21 cellular contexts compared by ENCODE assay signal in genomic region chr13:46229251-46229650, GRCh38. TPM values are rescaled to one million over a fixed set of nuclear protein-coding genes. Genes with fewer than 3 reads are reported as not detected.
DNase-seq lines count a peak whose midpoint lies in the region; ATAC-seq and TF ChIP-seq lines count a peak whose summit lies in the region.
"Had no signal": no experiment of that assay in that cellular context is flagged by ENCODE, and none has a peak within 500 bp of the region (broad histone marks: within the 10 kb centered on the region; RNA-seq: fewer than 3 reads in every experiment).

No MANE protein-coding gene starts in this region.

- H3K27ac ChIP-seq in mammary epithelial cell (ENCODE audit: insufficient read depth, low read depth, low read length) = no peak overlapping the region
- no peak overlapping the region for H3K27ac ChIP-seq in prostate gland
- no peak overlapping the region for H3K27ac ChIP-seq in lower lobe of right lung
- H3K27ac ChIP-seq: 22Rv1, BLaER1, C4-2B, GM23248 had no signal

- H3K27me3 Mint-ChIP-seq in MCF 10A (ENCODE audit: insufficient read depth, unreplicated experiment) = peaks cover 27% of the 10 kb centered on the region

- H3K27me3 ChIP-seq in mammary epithelial cell (ENCODE audit: insufficient read depth, low read length) (no peaks in the 10 kb centered on the region), prostate gland (replicated peaks; ENCODE audit: insufficient read depth) (no peaks in the 10 kb centered on the region), lower lobe of right lung (ENCODE audit: low read depth) (no peaks in the 10 kb centered on the region)
- H3K27me3 ChIP-seq: BLaER1 had no signal

- intact Hi-C loops in mammary epithelial cell (cut with micrococcal nuclease) = no loop called here
- intact Hi-C loops in MCF 10A (cut with micrococcal nuclease) = no loop called here
- intact Hi-C loops in prostate gland (cut with DNase I) = no loop called here
- intact Hi-C loops in lower lobe of right lung (cut with DNase I) = no loop called here

- DNase-seq in mammary epithelial cell (peak; percentile 12), MCF 10A (ENCODE audit: unreplicated experiment) (no peak), RPMI7951 (ENCODE audit: low read depth) (peak; percentile 14), astrocyte of the spinal cord (ENCODE audit: low read depth, low spot score) (peak; percentile 5), prostate gland (ENCODE audit: low spot score) (peak; percentile 16), SW480 (ENCODE audit: low spot score) (no peak), lower lobe of right lung (no peak), anterior cingulate cortex (lab: John Stamatoyannopoulos, UW) (no peak)
- DNase-seq: Caco-2; CD4-positive, CD25-positive, alpha-beta regulatory T cell; CD8-positive, alpha-beta T cell; DMS153; DND-41; GM23248; H9 had no signal

- no peak overlapping the region for H3K27ac Mint-ChIP-seq in MCF 10A (ENCODE audit: low read depth, unreplicated experiment)
- H3K27ac Mint-ChIP-seq: B cell; CD4-positive, CD25-positive, alpha-beta regulatory T cell; CD8-positive, alpha-beta T cell; H9 had no signal

- H3K4me1 ChIP-seq in mammary epithelial cell (ENCODE audit: insufficient read depth, low read length) (no peaks in the 10 kb centered on the region), prostate gland (replicated peaks) (no peaks in the 10 kb centered on the region), lower lobe of right lung (no peaks in the 10 kb centered on the region)
- H3K4me1 ChIP-seq: Caco-2 had no signal

- H3K4me1 Mint-ChIP-seq in MCF 10A (ENCODE audit: insufficient read depth, unreplicated experiment) = no peaks in the 10 kb centered on the region
- H3K4me1 Mint-ChIP-seq: B cell; CD4-positive, CD25-positive, alpha-beta regulatory T cell; H9 had no signal

- TF ChIP-seq POLR2A in prostate gland (IDR thresholded peaks at IDR 0.05) = no peak

- no TSS peak for BruUV-seq in mammary epithelial cell (replicated peaks; lab: Mats Ljungman, UMichigan)
- BruUV-seq in MCF 10A (replicated peaks; lab: Mats Ljungman, UMichigan) = no TSS peak

- no peaks in the 10 kb centered on the region for H3K36me3 ChIP-seq in mammary epithelial cell (ENCODE audit: insufficient read depth, low read length)
- H3K36me3 ChIP-seq in prostate gland = no peaks in the 10 kb centered on the region
- no peaks in the 10 kb centered on the region for H3K36me3 ChIP-seq in lower lobe of right lung
- H3K36me3 ChIP-seq: BLaER1 had no signal

- no peak overlapping the region for H3K4me2 ChIP-seq in mammary epithelial cell (ENCODE audit: insufficient read depth, low read depth, low read length)
- H3K4me2 ChIP-seq: BLaER1 had no signal

- dilution Hi-C loops in mammary epithelial cell (cut with HindIII; ENCODE audit: low sequenced_read_pairs) = no loop called here

- H3K4me3 ChIP-seq in mammary epithelial cell (replicated peaks in 1 of 3; ENCODE audit: insufficient read depth in 1 of 3, low read depth in 2 of 3, low read length in 3 of 3) = no peak overlapping the region
- H3K4me3 ChIP-seq in astrocyte of the spinal cord (ENCODE audit: low read depth, low read length) = no peak overlapping the region
- H3K4me3 ChIP-seq in prostate gland = no peak overlapping the region
- H3K4me3 ChIP-seq in lower lobe of right lung = no peak overlapping the region
- H3K4me3 ChIP-seq: BLaER1, GM23248 had no signal

- H3K9me3 ChIP-seq in mammary epithelial cell (replicated peaks; ENCODE audit: insufficient read depth, low read length) = no peaks in the 10 kb centered on the region
- H3K9me3 ChIP-seq in prostate gland = no peaks in the 10 kb centered on the region
- H3K9me3 ChIP-seq in lower lobe of right lung = peaks cover 9% of the 10 kb centered on the region

- no peak overlapping the region for H3K4me3 Mint-ChIP-seq in MCF 10A (ENCODE audit: unreplicated experiment)
- H3K4me3 Mint-ChIP-seq: B cell; CD4-positive, CD25-positive, alpha-beta regulatory T cell; CD8-positive, alpha-beta T cell; H9 had no signal

- H2AFZ ChIP-seq in mammary epithelial cell (ENCODE audit: low read depth, low read length) = no peak overlapping the region
- H2AFZ ChIP-seq: GM23248 had no signal

- no peak for ATAC-seq in lower lobe of right lung
- ATAC-seq: CD8-positive, alpha-beta T cell had no signal

- TF ChIP-seq CTCF in mammary epithelial cell (conservative IDR thresholded peaks at IDR 0.05 in 1 of 2, IDR thresholded peaks at IDR 0.05 in 1 of 2; ENCODE audit: extremely low read depth in 1 of 2, insufficient read depth in 1 of 2, low read depth in 1 of 2, low read length in 2 of 2) (no peak), MCF 10A (IDR thresholded peaks at IDR 0.05; ENCODE audit: unreplicated experiment) (no peak), astrocyte of the spinal cord (IDR thresholded peaks at IDR 0.05; ENCODE audit: low read depth, low read length) (no peak), prostate gland (IDR thresholded peaks at IDR 0.05) (no peak), lower lobe of right lung (IDR thresholded peaks at IDR 0.05) (no peak)

- H3K9me3 Mint-ChIP-seq in MCF 10A (ENCODE audit: unreplicated experiment) = peaks cover 7% of the 10 kb centered on the region

- H4K20me1 ChIP-seq in mammary epithelial cell (ENCODE audit: insufficient read depth, low read length) = no peaks in the 10 kb centered on the region
- H4K20me1 ChIP-seq: BLaER1 had no signal

- in situ Hi-C loops in mammary epithelial cell (cut with MboI; ENCODE audit: low sequenced_read_pairs in 2 of 2) = no loop called here
- in situ Hi-C loops in astrocyte of the spinal cord (cut with HindIII; ENCODE audit: low sequenced_read_pairs) = no loop called here

- 27% methylated on average over 2 of the region's 2 CpGs for WGBS in mammary epithelial cell (ENCODE audit: low coverage, missing lambda C conversion rate)
- 82% methylated on average over 2 of the region's 2 CpGs for WGBS in prostate gland

- no peaks in the 10 kb centered on the region for H3K36me3 Mint-ChIP-seq in MCF 10A (ENCODE audit: insufficient read depth, unreplicated experiment)

- CTCF ChIA-PET in mammary epithelial cell (lab: Charles Lee; ENCODE audit: low non-redundant PET) (no interaction called here), MCF 10A (lab: Yijun Ruan, JAX) (interaction anchor here (0.5 to 0.6 kb wide), 2 partner anchors 26 to 393 kb away, joined by 3 to 4 read pairs; no protein-coding TSS in a partner anchor)

- POLR2A ChIA-PET in MCF 10A (lab: Yijun Ruan, JAX) = no interaction called here

- no peaks in the 10 kb centered on the region for H3K79me2 ChIP-seq in mammary epithelial cell (ENCODE audit: insufficient read depth, low read length)

- no peak overlapping the region for H3K9ac ChIP-seq in mammary epithelial cell (ENCODE audit: insufficient read depth, low read length)
- H3K9ac ChIP-seq: BLaER1, GM23248 had no signal

RNA-seq across cellular contexts. Expression of gene LRRC63, which starts 17.5 kb away (rescaled TPM):
- total RNA-seq in mammary epithelial cell = not detected
- 0.03 TPM for polyA plus RNA-seq in mammary epithelial cell
- polyA minus RNA-seq in mammary epithelial cell = not detected
- not detected in 2 replicates for total RNA-seq in MCF 10A (2022)
- total RNA-seq in RPMI7951 (2014; rRNA removed; shearing (Covaris generic)) = 0.20 and 0.48 TPM in 2 replicates
- 1 to 10 TPM; 1.0 to 1.7 TPM for total RNA-seq in prostate gland
- total RNA-seq in lower lobe of right lung = 1.7 TPM
- total RNA-seq: Caco-2, GM23248, H4, H9 had no signal
- polyA plus RNA-seq: AG04450, GM23248 had no signal

RNA-seq across cellular contexts. Expression of gene LCP1, which starts 47.3 kb away (rescaled TPM):
- total RNA-seq in mammary epithelial cell (100 to 1,000 TPM; 149 to 454 TPM), MCF 10A (2022) (0.88 and 0.89 TPM in 2 replicates), prostate gland (100 to 1,000 TPM in 1 of 2 donors, 10 to 100 TPM in 1; 58.1 to 177 TPM), lower lobe of right lung (371 TPM)
- 1.2 TPM for polyA plus RNA-seq in mammary epithelial cell
- 1.1 TPM for polyA minus RNA-seq in mammary epithelial cell
- 65.9 and 75.0 TPM in 2 replicates for total RNA-seq in RPMI7951 (2014; rRNA removed; shearing (Covaris generic))
- total RNA-seq: GM23248 had no signal
- polyA plus RNA-seq: AG04450 had no signal

Comparison
In these comparisons a context has a peak if more than half of its experiments do, and no peak if none do; other contexts are left out.
1. DNase-seq: peak in mammary epithelial cell (single experiment), RPMI7951 (single experiment), astrocyte of the spinal cord (single experiment) and prostate gland (single experiment); none in MCF 10A (single experiment), SW480 (single experiment), lower lobe of right lung (single experiment) and anterior cingulate cortex (0 of 58).
2. RNA of gene LCP1, which starts 47.3 kb away (total RNA-seq): 149 to 454 TPM in mammary epithelial cell, 371 TPM in lower lobe of right lung (single experiment), 58.1 to 177 TPM in prostate gland and 65.9 to 75.0 TPM in RPMI7951; 0.88 to 0.89 TPM in MCF 10A; every median in the first group is over 10 times any median in the second.